In genomic region chr19:30629086-30629485, GRCh38 we compare ENCODE assay signal across 23 cellular contexts.
"Had no signal": no experiment of that assay in that cellular context is flagged by ENCODE, and none has a peak within 500 bp of the region (broad histone marks: within the 10 kb centered on the region; RNA-seq: fewer than 3 reads in every experiment).

No MANE protein-coding gene starts in this region.

- H3K4me3 ChIP-seq: K562, SJSA1, SK-N-MC had no signal

- H3K4me1 ChIP-seq: SJSA1 had no signal

- H3K27ac ChIP-seq: HL-60, KMS-11, SJSA1, SK-N-MC had no signal

- H3K4me1 Mint-ChIP-seq: IgD-negative memory B cell had no signal

- DNase-seq: Kasumi-1, MM.1S, NCI-H1092 treated with DMSO at 0.1 percent for 48 hours, NCI-H1436, NCI-H187, NCI-H2029, NCI-H2081 treated with DMSO at 0.1 percent for 48 hours, NCI-H2171, NCI-H226, NCI-H446, NCI-H510A, NCI-H524 treated with DMSO at 0.1 percent for 48 hours, NCI-H69, Right ventricle myocardium superior, RPMI8226, SIG-M5 had no signal

- H3K27me3 Mint-ChIP-seq: IgD-negative memory B cell had no signal

- H3K27ac Mint-ChIP-seq: IgD-negative memory B cell; T-helper 1 cell treated with Interleukin-12 subunit alpha and Interleukin-12 subunit beta and Interleukin-4 antibody, amounts not matched to agents 30 μg/mL and 1 μg/mL, for 36 hours had no signal

- H3K36me3 ChIP-seq: SJSA1 had no signal

- H3K4me3 Mint-ChIP-seq: IgD-negative memory B cell; T-helper 1 cell treated with Interleukin-12 subunit alpha and Interleukin-12 subunit beta and Interleukin-4 antibody, amounts not matched to agents 30 μg/mL and 1 μg/mL, for 36 hours had no signal
